23 cellular contexts compared by ENCODE assay signal in genomic region chr3:158830391-158830790, GRCh38. TPM values are rescaled to one million over a fixed set of nuclear protein-coding genes. Genes with fewer than 3 reads are reported as not detected.
DNase-seq lines count a peak whose midpoint lies in the region; ATAC-seq and TF ChIP-seq lines count a peak whose summit lies in the region.
"Had no signal": no experiment of that assay in that cellular context is flagged by ENCODE, and none has a peak within 500 bp of the region (broad histone marks: within the 10 kb centered on the region; RNA-seq: fewer than 3 reads in every experiment).

No MANE protein-coding gene starts in this region.

- H3K4me2 ChIP-seq in PC-3 (ENCODE audit: low read length), result no peak overlapping the region

- peaks cover 48% of the 10 kb centered on the region for H3K36me3 Mint-ChIP-seq in MCF 10A (ENCODE audit: insufficient read depth, unreplicated experiment)
- peaks cover 48% of the 10 kb centered on the region for H3K36me3 Mint-ChIP-seq in stimulated activated effector memory CD8-positive, alpha-beta T cell treated with anti-CD3 and anti-CD28 coated beads, Interleukin-12 subunit alpha, Interleukin-12 subunit beta, amount 100 ng/mL, for 72 hours

- peak overlapping the region; percentile 66 for H3K9ac ChIP-seq in PC-3 (ENCODE audit: low read length)
- H3K9ac ChIP-seq: parathyroid adenoma had no signal

- H3K4me1 Mint-ChIP-seq in MCF 10A (ENCODE audit: insufficient read depth, unreplicated experiment), result no peaks in the 10 kb centered on the region
- peaks cover 10% of the 10 kb centered on the region for H3K4me1 Mint-ChIP-seq in stimulated activated effector memory CD8-positive, alpha-beta T cell treated with anti-CD3 and anti-CD28 coated beads, Interleukin-12 subunit alpha, Interleukin-12 subunit beta, amount 100 ng/mL, for 72 hours
- H3K4me1 Mint-ChIP-seq: nephron progenitor cell; stimulated activated memory B cell treated with anti-CD40 and anti-IgM and Interleukin-4, amounts not matched to agents 10 μg/mL and 1 μg/mL and 100 μg/mL, for 72 hours had no signal

- no TSS peak for BruUV-seq in MCF 10A (replicated peaks; lab: Mats Ljungman, UMichigan)
- BruUV-seq in PC-3 (replicated peaks; lab: Mats Ljungman, UMichigan), result no TSS peak

- no peaks in the 10 kb centered on the region for H4K20me1 ChIP-seq in PC-3 (ENCODE audit: low read length)

- H3K27ac ChIP-seq in breast epithelium, result no peak overlapping the region
- H3K27ac ChIP-seq in PC-3 (ENCODE audit: low read length), result peak overlapping the region; percentile 83
- H3K27ac ChIP-seq: left ventricle myocardium inferior, parathyroid adenoma, thoracic aorta had no signal

- H3K27me3 ChIP-seq in breast epithelium, result no peaks in the 10 kb centered on the region
- no peaks in the 10 kb centered on the region for H3K27me3 ChIP-seq in PC-3 (ENCODE audit: low read length)

- no peaks in the 10 kb centered on the region for H3K9me3 Mint-ChIP-seq in MCF 10A (ENCODE audit: unreplicated experiment)
- H3K9me3 Mint-ChIP-seq in stimulated activated effector memory CD8-positive, alpha-beta T cell treated with anti-CD3 and anti-CD28 coated beads, Interleukin-12 subunit alpha, Interleukin-12 subunit beta, amount 100 ng/mL, for 72 hours, result no peaks in the 10 kb centered on the region
- H3K9me3 Mint-ChIP-seq: nephron progenitor cell had no signal

- H3K4me3 ChIP-seq in breast epithelium (no peak overlapping the region), PC-3 (ENCODE audit: low read length) (no peak overlapping the region), choroid plexus epithelial cell (ENCODE audit: low read depth, low read length) (no peak overlapping the region)
- H3K4me3 ChIP-seq: GM12878, left ventricle myocardium inferior, thoracic aorta had no signal

- intact Hi-C loops in MCF 10A (cut with micrococcal nuclease) (no loop called here), breast epithelium (cut with DNase I; ENCODE audit: low total_unique reads) (no loop called here), PC-3 (cut with micrococcal nuclease) (loop anchor here (1.0 kb wide), 1 partner anchor 26 kb away; no protein-coding TSS in a partner anchor)

- H2AFZ ChIP-seq in PC-3 (ENCODE audit: low read length), result no peak overlapping the region
- H2AFZ ChIP-seq: parathyroid adenoma had no signal

- ATAC-seq in PC-3, result peak; percentile 81
- ATAC-seq in stimulated activated effector memory CD8-positive, alpha-beta T cell treated with anti-CD3 and anti-CD28 coated beads, Interleukin-12 subunit alpha, Interleukin-12 subunit beta, amount 100 ng/mL, for 72 hours, result peak; percentile 76
- ATAC-seq in HG03571 (IDR thresholded peaks at IDR 0.05; ENCODE audit: unreplicated experiment), result no peak
- no peak for ATAC-seq in HG03045 (IDR thresholded peaks at IDR 0.05; ENCODE audit: unreplicated experiment)
- ATAC-seq: GM12878; stimulated activated memory B cell treated with anti-CD40 and anti-IgM and Interleukin-4, amounts not matched to agents 10 μg/mL and 1 μg/mL and 100 μg/mL, for 72 hours had no signal

- H3K4me1 ChIP-seq in breast epithelium (no peaks in the 10 kb centered on the region), PC-3 (ENCODE audit: insufficient read depth, low read length) (peaks cover 8% of the 10 kb centered on the region; the same call in 1 of the 2 replicates)
- H3K4me1 ChIP-seq: left ventricle myocardium inferior, parathyroid adenoma had no signal

- CTCF ChIA-PET in MCF 10A (lab: Yijun Ruan, JAX) (interaction anchor here (1.0 to 2.6 kb wide), 2 partner anchors 15 to 178 kb away, joined by 4 to 14 read pairs; no protein-coding TSS in a partner anchor), PC-3 (lab: Charles Lee) (interaction anchor here (0.5 kb wide), 1 partner anchor 186 kb away, joined by 3 read pairs; the partner anchor contains the start of gene GFM1)

- TF ChIP-seq POLR2A in breast epithelium (IDR thresholded peaks at IDR 0.05), result no peak

- H3K36me3 ChIP-seq in breast epithelium (no peaks in the 10 kb centered on the region), PC-3 (ENCODE audit: low read depth, low read length) (peaks cover 24% of the 10 kb centered on the region)

- no peaks in the 10 kb centered on the region for H3K9me2 ChIP-seq in PC-3 (replicated peaks; ENCODE audit: low read length)

- no peak overlapping the region for H3K27ac Mint-ChIP-seq in MCF 10A (ENCODE audit: low read depth, unreplicated experiment)
- no peak overlapping the region for H3K27ac Mint-ChIP-seq in stimulated activated effector memory CD8-positive, alpha-beta T cell treated with anti-CD3 and anti-CD28 coated beads, Interleukin-12 subunit alpha, Interleukin-12 subunit beta, amount 100 ng/mL, for 72 hours
- H3K27ac Mint-ChIP-seq: nephron progenitor cell; stimulated activated memory B cell treated with anti-CD40 and anti-IgM and Interleukin-4, amounts not matched to agents 10 μg/mL and 1 μg/mL and 100 μg/mL, for 72 hours had no signal

- no peak overlapping the region for H3K4me3 Mint-ChIP-seq in MCF 10A (ENCODE audit: unreplicated experiment)
- no peak overlapping the region for H3K4me3 Mint-ChIP-seq in stimulated activated effector memory CD8-positive, alpha-beta T cell treated with anti-CD3 and anti-CD28 coated beads, Interleukin-12 subunit alpha, Interleukin-12 subunit beta, amount 100 ng/mL, for 72 hours
- H3K4me3 Mint-ChIP-seq: nephron progenitor cell; stimulated activated memory B cell treated with anti-CD40 and anti-IgM and Interleukin-4, amounts not matched to agents 10 μg/mL and 1 μg/mL and 100 μg/mL, for 72 hours had no signal

- POLR2A ChIA-PET in MCF 10A (lab: Yijun Ruan, JAX) (interaction anchor here (0.5 kb wide), 1 partner anchor 807 kb away, joined by 4 read pairs; no protein-coding TSS in a partner anchor), PC-3 (lab: Charles Lee; ENCODE audit: unreplicated experiment) (no interaction called here)

- H3K9me3 ChIP-seq in breast epithelium (no peaks in the 10 kb centered on the region), PC-3 (ENCODE audit: low read length) (peaks cover 9% of the 10 kb centered on the region; the same call in 1 of the 2 replicates)
- H3K9me3 ChIP-seq: left ventricle myocardium inferior, thoracic aorta had no signal

- no peaks in the 10 kb centered on the region for H3K79me2 ChIP-seq in PC-3 (ENCODE audit: low read length)
- H3K79me2 ChIP-seq: parathyroid adenoma had no signal

- H3K27me3 Mint-ChIP-seq in MCF 10A (ENCODE audit: insufficient read depth, unreplicated experiment), result no peaks in the 10 kb centered on the region
- H3K27me3 Mint-ChIP-seq: stimulated activated memory B cell treated with anti-CD40 and anti-IgM and Interleukin-4, amounts not matched to agents 10 μg/mL and 1 μg/mL and 100 μg/mL, for 72 hours had no signal

- H3F3A ChIP-seq in PC-3 (ENCODE audit: low read length, unreplicated experiment), result no peaks in the 10 kb centered on the region

- TF ChIP-seq CTCF in MCF 10A (IDR thresholded peaks at IDR 0.05; ENCODE audit: unreplicated experiment), result no peak
- no peak for TF ChIP-seq CTCF in breast epithelium (IDR thresholded peaks at IDR 0.05)
- no peak for TF ChIP-seq CTCF in PC-3 (conservative IDR thresholded peaks at IDR 0.05; ENCODE audit: low read depth, low read length)
- TF ChIP-seq CTCF in choroid plexus epithelial cell (conservative IDR thresholded peaks at IDR 0.05; ENCODE audit: low read depth, low read length), result no peak

- DNase-seq in MCF 10A (ENCODE audit: unreplicated experiment), result peak; percentile 27
- DNase-seq in breast epithelium (ENCODE audit: low spot score in 2 of 2), result no peak
- peak; percentile 69 for DNase-seq in PC-3
- peak; percentile 19 for DNase-seq in choroid plexus epithelial cell (ENCODE audit: low read depth)
- no peak for DNase-seq in stimulated activated effector memory CD8-positive, alpha-beta T cell treated with anti-CD3 and anti-CD28 coated beads, Interleukin-12 subunit alpha, Interleukin-12 subunit beta, amount 100 ng/mL, for 72 hours (ENCODE audit: low spot score in 2 of 2)
- no peak for DNase-seq in activated CD4-positive, alpha-beta T cell treated with anti-CD3 and anti-CD28 coated beads for 1 hour
- DNase-seq: activated CD8-positive, alpha-beta memory T cell treated with anti-CD3 and anti-CD28 coated beads, Interleukin-2, amount 50 U/mL, for 48 hours; anterior cingulate cortex; DMS 273 treated with DMSO at 0.1 percent for 48 hours; effector CD8-positive, alpha-beta T cell; head of caudate nucleus; left ventricle myocardium inferior; NCI-H1417; NCI-H526 treated with DMSO at 0.1 percent for 48 hours; nephron progenitor cell; SIG-M5; T-helper 1 cell had no signal

RNA-seq across cellular contexts. Expression of gene MFSD1, which starts 28.5 kb away (rescaled TPM):
- total RNA-seq in MCF 10A (2022) (28.9 and 34.7 TPM in 2 replicates), breast epithelium (100 to 1,000 TPM in 2 of 3 donors, 10 to 100 TPM in 1; 76.7 to 134 (median 125) TPM), PC-3 (2014; rRNA removed) (45.2 and 45.3 TPM in 2 replicates)

Comparison
In these comparisons a context has a peak if more than half of its experiments do, and no peak if none do; other contexts are left out.
1. DNase-seq: peak in MCF 10A (single experiment), PC-3 (single experiment) and choroid plexus epithelial cell (single experiment); none in breast epithelium (0 of 2), stimulated activated effector memory CD8-positive, alpha-beta T cell treated with anti-CD3 and anti-CD28 coated beads, Interleukin-12 subunit alpha, Interleukin-12 subunit beta, amount 100 ng/mL, for 72 hours (0 of 2) and activated CD4-positive, alpha-beta T cell treated with anti-CD3 and anti-CD28 coated beads for 1 hour (single experiment).
2. ATAC-seq: peak in PC-3 (single experiment) and stimulated activated effector memory CD8-positive, alpha-beta T cell treated with anti-CD3 and anti-CD28 coated beads, Interleukin-12 subunit alpha, Interleukin-12 subunit beta, amount 100 ng/mL, for 72 hours (single experiment); none in HG03571 (single experiment) and HG03045 (single experiment).